Comparison of ENCODE assay signal across 10 cellular contexts in the genomic region with DNA sequence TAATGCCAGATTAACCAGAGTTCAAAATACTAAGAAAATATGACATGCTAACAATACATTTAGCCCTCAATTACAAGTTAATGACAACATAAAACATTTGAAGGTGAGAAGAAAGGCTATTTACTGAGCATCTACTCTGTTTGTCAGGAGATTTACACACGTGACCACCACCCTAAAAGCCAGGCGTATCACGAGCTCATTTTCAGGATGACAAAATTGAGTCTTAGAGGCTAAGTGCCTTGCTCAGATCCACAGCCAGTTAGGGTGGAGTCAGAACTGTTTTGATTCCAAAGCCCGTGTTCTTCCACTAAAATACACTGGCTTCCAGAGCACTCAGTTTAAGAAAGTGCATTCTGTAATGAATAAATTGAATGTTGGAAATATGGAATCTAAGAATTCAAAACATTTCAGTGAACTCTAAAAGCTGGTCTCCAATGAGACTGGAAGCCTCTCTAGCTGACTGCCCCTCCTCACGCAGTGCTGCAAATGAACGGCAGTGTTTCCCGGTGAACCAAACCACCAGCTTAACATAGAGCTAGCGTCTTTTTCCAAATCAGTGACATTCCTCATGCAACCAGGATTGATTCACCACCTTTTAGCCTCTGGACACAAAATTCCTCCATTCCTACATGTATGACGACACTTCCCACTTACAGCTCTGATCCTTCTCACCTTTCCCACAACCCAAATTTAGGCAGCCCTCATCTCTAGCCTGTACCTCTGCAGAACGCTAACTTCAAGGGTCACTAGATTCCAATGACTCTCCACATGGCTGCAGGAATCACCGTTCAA. TPM values are rescaled to one million over a fixed set of nuclear protein-coding genes. Genes with fewer than 3 reads are reported as not detected.
DNase-seq lines count a peak whose midpoint lies in the region; FAIRE-seq and TF ChIP-seq lines count a peak whose summit lies in the region.
"Had no signal": no experiment of that assay in that cellular context is flagged by ENCODE, and none has a peak within 500 bp of the region (broad histone marks: within the 10 kb centered on the region; RNA-seq: fewer than 3 reads in every experiment).

No MANE protein-coding gene starts in this region.

- in situ Hi-C loops in mammary epithelial cell (cut with MboI; ENCODE audit: low sequenced_read_pairs in 2 of 2) = no loop called here

- TF ChIP-seq CTCF in mammary epithelial cell (conservative IDR thresholded peaks at IDR 0.05 in 1 of 2, IDR thresholded peaks at IDR 0.05 in 1 of 2; ENCODE audit: extremely low read depth in 1 of 2, insufficient read depth in 1 of 2, low read depth in 1 of 2, low read length in 2 of 2) = no peak
- TF ChIP-seq CTCF in keratinocyte (optimal IDR thresholded peaks at IDR 0.05 in 1 of 3, IDR thresholded peaks at IDR 0.05 in 1 of 3, conservative IDR thresholded peaks at IDR 0.05 in 1 of 3; ENCODE audit: extremely low read depth in 1 of 3, insufficient read depth in 2 of 3, low read length in 3 of 3) = no peak
- no peak for TF ChIP-seq CTCF in thyroid gland (IDR thresholded peaks at IDR 0.05)

- H4K20me1 ChIP-seq in mammary epithelial cell (ENCODE audit: insufficient read depth, low read length) (no peaks in the 10 kb centered on the region), keratinocyte (ENCODE audit: control insufficient read depth, extremely low read depth, insufficient read depth, low read length) (no peaks in the 10 kb centered on the region)

- H3K27me3 ChIP-seq in HUES48 (ENCODE audit: control insufficient read depth, insufficient read depth, low read length) = no peaks in the 10 kb centered on the region
- no peaks in the 10 kb centered on the region for H3K27me3 ChIP-seq in mammary epithelial cell (ENCODE audit: insufficient read depth, low read length)
- H3K27me3 ChIP-seq in keratinocyte (ENCODE audit: control insufficient read depth, extremely low read depth, insufficient read depth, low read length) = no peaks in the 10 kb centered on the region
- no peaks in the 10 kb centered on the region for H3K27me3 ChIP-seq in thyroid gland

- no peak for TF ChIP-seq POLR2A in thyroid gland (IDR thresholded peaks at IDR 0.05)

- H3K4me2 ChIP-seq in mammary epithelial cell (ENCODE audit: insufficient read depth, low read depth, low read length) (peak overlapping the region; percentile 64), keratinocyte (ENCODE audit: control insufficient read depth, extremely low read depth, insufficient read depth, low read depth, low read length) (peak overlapping the region; percentile 65)

- WGBS in mammary epithelial cell (ENCODE audit: low coverage, missing lambda C conversion rate) = 7% methylated on average over 11 of the region's 11 CpGs
- 63 to 68% methylated on average over 11 of the region's 11 CpGs for WGBS in thyroid gland, 2 donors

- peak; percentile 52 for DNase-seq in mammary epithelial cell
- no peak for DNase-seq in keratinocyte (ENCODE audit: low read depth, low spot score)
- DNase-seq in thyroid gland = no peak
- no peak for DNase-seq in RPMI8226
- DNase-seq in SK-N-DZ (ENCODE audit: low spot score) = no peak
- DNase-seq in HT-29 (ENCODE audit: low spot score) = no peak
- DNase-seq in ecto neural progenitor cell (ENCODE audit: low spot score) = no peak
- DNase-seq: anterior cingulate cortex, NCI-H2171 treated with DMSO at 0.1 percent for 48 hours had no signal

- TSS peak; percentile 10 for BruUV-seq in mammary epithelial cell (replicated peaks; lab: Mats Ljungman, UMichigan)

- intact Hi-C loops in mammary epithelial cell (cut with micrococcal nuclease) = no loop called here
- intact Hi-C loops in thyroid gland (cut with DNase I) = no loop called here

- H3K9ac ChIP-seq in HUES48 (ENCODE audit: low read depth, low read length) (peak overlapping the region; percentile 5; the same call in 1 of the 2 replicates), mammary epithelial cell (ENCODE audit: insufficient read depth, low read length) (peak overlapping the region; percentile 35), keratinocyte (ENCODE audit: control insufficient read depth, extremely low read depth, insufficient read depth, low read length) (peak overlapping the region; percentile 77)

- no peak overlapping the region for H2AFZ ChIP-seq in mammary epithelial cell (ENCODE audit: low read depth, low read length)
- no peak overlapping the region for H2AFZ ChIP-seq in keratinocyte (ENCODE audit: control insufficient read depth, low read length)

- H3K9me3 ChIP-seq in HUES48 (ENCODE audit: control insufficient read depth, insufficient read depth, low read length) (no peaks in the 10 kb centered on the region), mammary epithelial cell (replicated peaks; ENCODE audit: insufficient read depth, low read length) (no peaks in the 10 kb centered on the region), keratinocyte (ENCODE audit: control insufficient read depth, low read depth, low read length) (no peaks in the 10 kb centered on the region), thyroid gland (no peaks in the 10 kb centered on the region)

- dilution Hi-C loops in mammary epithelial cell (cut with HindIII; ENCODE audit: low sequenced_read_pairs) = no loop called here
- dilution Hi-C loops in keratinocyte (cut with MboI; ENCODE audit: extremely low pct_ligation_motif_present, low sequenced_read_pairs) = no loop called here

- H3K4me3 ChIP-seq in HUES48 (ENCODE audit: low read depth, low read length) = no peak overlapping the region
- H3K4me3 ChIP-seq in mammary epithelial cell (replicated peaks in 1 of 3; ENCODE audit: insufficient read depth in 1 of 3, low read depth in 2 of 3, low read length in 3 of 3) = no peak overlapping the region
- H3K4me3 ChIP-seq in keratinocyte (ENCODE audit: control insufficient read depth in 2 of 3, extremely low read depth in 1 of 3, insufficient read depth in 2 of 3, low read depth in 1 of 3, low read length in 3 of 3) = peak overlapping the region in 2 of 3 experiments; percentile 17 to 56
- no peak overlapping the region for H3K4me3 ChIP-seq in thyroid gland (replicated peaks in 1 of 3)

- H3K79me2 ChIP-seq in mammary epithelial cell (ENCODE audit: insufficient read depth, low read length) (peaks cover 96% of the 10 kb centered on the region), keratinocyte (ENCODE audit: control insufficient read depth, insufficient read depth, low read length) (peaks cover 77% of the 10 kb centered on the region)

- H3K4me1 ChIP-seq in HUES48 (ENCODE audit: control insufficient read depth, insufficient read depth, low read length) (peaks cover 23% of the 10 kb centered on the region), mammary epithelial cell (ENCODE audit: insufficient read depth, low read length) (peaks cover 57% of the 10 kb centered on the region), keratinocyte (ENCODE audit: control insufficient read depth, extremely low read depth, insufficient read depth, low read length) (peaks cover 70% of the 10 kb centered on the region), thyroid gland (peaks cover 21 to 77% of the 10 kb centered on the region in 2 donors)

- CTCF ChIA-PET in mammary epithelial cell (lab: Charles Lee; ENCODE audit: low non-redundant PET) = no interaction called here

- H3K9me1 ChIP-seq in keratinocyte (ENCODE audit: control insufficient read depth, extremely low read depth, insufficient read depth, low read length) = peaks cover 4% of the 10 kb centered on the region

- H3K27ac ChIP-seq in HUES48 (ENCODE audit: low read depth, low read length) = no peak overlapping the region
- H3K27ac ChIP-seq in mammary epithelial cell (ENCODE audit: insufficient read depth, low read depth, low read length) = peak overlapping the region; percentile 83
- H3K27ac ChIP-seq in keratinocyte (ENCODE audit: control insufficient read depth, insufficient read depth, low read length) = peak overlapping the region; percentile 96
- peak overlapping the region; percentile 34 to 59 (median 53) for H3K27ac ChIP-seq in thyroid gland

- peak; percentile 36 for FAIRE-seq in keratinocyte (lab: Jason Lieb, UNC)

- no peaks in the 10 kb centered on the region for H3K36me3 ChIP-seq in HUES48 (ENCODE audit: control insufficient read depth, insufficient read depth, low read length)
- peaks cover 3% of the 10 kb centered on the region for H3K36me3 ChIP-seq in mammary epithelial cell (ENCODE audit: insufficient read depth, low read length)
- peaks cover 10 to 13% of the 10 kb centered on the region in 2 experiments for H3K36me3 ChIP-seq in keratinocyte (ENCODE audit: control insufficient read depth in 2 of 2, extremely low read depth in 1 of 2, insufficient read depth in 2 of 2, low read length in 2 of 2)
- no peaks in the 10 kb centered on the region for H3K36me3 ChIP-seq in thyroid gland

RNA-seq across cellular contexts. Expression of gene ZDHHC7, which starts 5.9 kb away (rescaled TPM):
- total RNA-seq in mammary epithelial cell = 10 to 100 TPM; 46.9 to 83.4 TPM
- 54.7 TPM for polyA plus RNA-seq in mammary epithelial cell
- polyA minus RNA-seq in mammary epithelial cell = 173 TPM
- polyA plus RNA-seq in keratinocyte = 36.1 to 58.9 TPM (median 37.8 TPM) in 3 replicates
- polyA plus RNA-seq in keratinocyte (2011; ENCODE audit: low read depth) = 12.3 TPM
- 53.5 and 81.2 TPM in 2 replicates for polyA plus RNA-seq in keratinocyte (2011; cell fraction: cytosol; rRNA removed)
- 98.1 and 113 TPM in 2 replicates for polyA plus RNA-seq in keratinocyte (2011; cell fraction: nucleus; rRNA removed)
- polyA plus RNA-seq in keratinocyte (2012; ENCODE audit: low replicate concordance) = 31.7 and 40.2 TPM in 2 replicates
- polyA minus RNA-seq in keratinocyte = 37.9 to 225 TPM (median 43.5 TPM) in 3 replicates
- polyA minus RNA-seq in keratinocyte (2011; cell fraction: cytosol; rRNA and poly(A)+ RNA removed) = 27.6 TPM
- 47.8 and 66.1 TPM in 2 replicates for polyA minus RNA-seq in keratinocyte (2011; cell fraction: nucleus; rRNA and poly(A)+ RNA removed)
- total RNA-seq in thyroid gland = 10 to 100 TPM; 49.8 to 59.2 (median 54.3) TPM
- 39.0 and 53.6 TPM in 2 replicates for polyA plus RNA-seq in SK-N-DZ (2014; cell fraction: cytosol; rRNA removed)
- 35.6 and 39.4 TPM in 2 replicates for polyA plus RNA-seq in SK-N-DZ (2014; cell fraction: nucleus; rRNA removed)
- total RNA-seq in HT-29 (2014; rRNA removed; shearing (Covaris generic)) = 40.1 and 40.3 TPM in 2 replicates

RNA-seq across cellular contexts. Expression of gene KIAA0513, which starts 22.1 kb away (rescaled TPM):
- 10 to 100 TPM in 1 of 2 donors, 1 to 10 TPM in 1; 5.0 to 10.0 TPM for total RNA-seq in mammary epithelial cell
- 3.4 TPM for polyA plus RNA-seq in mammary epithelial cell
- polyA minus RNA-seq in mammary epithelial cell = 8.7 TPM
- polyA plus RNA-seq in keratinocyte = 2.6 to 3.6 TPM (median 3.3 TPM) in 3 replicates
- polyA plus RNA-seq in keratinocyte (2011; ENCODE audit: low read depth) = 19.8 TPM
- 1.7 and 1.9 TPM in 2 replicates for polyA plus RNA-seq in keratinocyte (2011; cell fraction: cytosol; rRNA removed)
- polyA plus RNA-seq in keratinocyte (2011; cell fraction: nucleus; rRNA removed) = 4.4 and 4.8 TPM in 2 replicates
- 3.4 and 8.9 TPM in 2 replicates for polyA plus RNA-seq in keratinocyte (2012; ENCODE audit: low replicate concordance)
- polyA minus RNA-seq in keratinocyte = 4.6 to 8.8 TPM (median 8.7 TPM) in 3 replicates
- polyA minus RNA-seq in keratinocyte (2011; cell fraction: cytosol; rRNA and poly(A)+ RNA removed) = 1.9 TPM
- 3.7 and 6.8 TPM in 2 replicates for polyA minus RNA-seq in keratinocyte (2011; cell fraction: nucleus; rRNA and poly(A)+ RNA removed)
- total RNA-seq in thyroid gland = 1 to 10 TPM; 6.2 to 8.4 (median 7.5) TPM
- polyA plus RNA-seq in SK-N-DZ (2014; cell fraction: cytosol; rRNA removed) = 2.2 and 2.8 TPM in 2 replicates
- 0.80 and 1.2 TPM in 2 replicates for polyA plus RNA-seq in SK-N-DZ (2014; cell fraction: nucleus; rRNA removed)
- total RNA-seq in HT-29 (2014; rRNA removed; shearing (Covaris generic)) = 0.91 and 1.2 TPM in 2 replicates

Comparison
In these comparisons a context has a peak if more than half of its experiments do, and no peak if none do; other contexts are left out.
1. H3K4me3 ChIP-seq: peak in keratinocyte (2 of 3); none in HUES48 (single experiment), mammary epithelial cell (0 of 3) and thyroid gland (0 of 3).
2. H3K9ac ChIP-seq: peak in every context shown above with its lines; median percentile 77 in keratinocyte; 35 in mammary epithelial cell; 5 in HUES48.